ENCODE assay signal across 11 cellular contexts in the genomic region with DNA sequence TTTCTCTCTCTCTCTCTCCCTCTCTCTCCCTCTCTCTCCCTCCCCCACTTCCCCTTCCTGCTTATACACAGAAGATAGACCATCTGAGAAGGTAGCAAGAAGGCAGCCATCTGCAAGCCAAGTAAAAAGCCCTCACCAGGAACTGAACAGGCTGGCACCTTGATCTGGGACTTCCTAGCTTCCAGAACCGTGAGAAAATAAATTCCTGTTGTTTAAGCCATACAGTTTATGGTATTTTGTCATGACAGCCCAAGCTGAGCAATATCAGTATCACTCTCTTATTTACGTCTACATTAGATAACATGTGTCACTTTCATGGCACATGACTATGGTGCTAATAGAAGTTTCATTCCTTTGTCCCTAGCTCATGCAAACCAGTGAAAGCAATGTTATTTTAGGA.
DNase-seq lines count a peak whose midpoint lies in the region; ATAC-seq and TF ChIP-seq lines count a peak whose summit lies in the region.
"Had no signal": no experiment of that assay in that cellular context is flagged by ENCODE, and none has a peak within 500 bp of the region (broad histone marks: within the 10 kb centered on the region; RNA-seq: fewer than 3 reads in every experiment).

No MANE protein-coding gene starts in this region.

- peaks cover 96% of the 10 kb centered on the region for H3K36me3 Mint-ChIP-seq in CD4-positive, alpha-beta T cell (ENCODE audit: low read depth)
- H3K36me3 Mint-ChIP-seq in HFFc6 (ENCODE audit: low read depth): peaks cover 47% of the 10 kb centered on the region

- no peaks in the 10 kb centered on the region for H3K9me3 ChIP-seq in CD4-positive, alpha-beta T cell (ENCODE audit: control insufficient read depth, low read length)
- H3K9me3 ChIP-seq: SJCRH30 had no signal

- H3K27ac Mint-ChIP-seq in CD4-positive, alpha-beta T cell: peak overlapping the region; percentile 74
- H3K27ac Mint-ChIP-seq in HFFc6: peak overlapping the region; percentile 96

- H3K27ac ChIP-seq in CD4-positive, alpha-beta T cell (ENCODE audit: low read depth, low read length): no peak overlapping the region
- H3K27ac ChIP-seq: SJCRH30 had no signal

- peak overlapping the region; percentile 55 for H3K4me3 Mint-ChIP-seq in CD4-positive, alpha-beta T cell
- H3K4me3 Mint-ChIP-seq in HFFc6: peak overlapping the region; percentile 71

- POLR2A ChIA-PET in CD4-positive, alpha-beta T cell (lab: Charles Lee): interaction anchor here (1.3 kb wide), 1 partner anchor 19 kb away, joined by 3 read pairs; no protein-coding TSS in a partner anchor
- POLR2A ChIA-PET in HEK293T (lab: Yijun Ruan, JAX): no interaction called here

- no peaks in the 10 kb centered on the region for H3K27me3 Mint-ChIP-seq in CD4-positive, alpha-beta T cell
- peaks cover 2% of the 10 kb centered on the region; the same call in 1 of the 2 replicates for H3K27me3 Mint-ChIP-seq in HFFc6 (ENCODE audit: insufficient read depth)

- peaks cover 81% of the 10 kb centered on the region for H3K4me1 Mint-ChIP-seq in CD4-positive, alpha-beta T cell (ENCODE audit: low read depth)
- peaks cover 71% of the 10 kb centered on the region for H3K4me1 Mint-ChIP-seq in HFFc6 (ENCODE audit: low read depth)

- CTCF ChIA-PET in CD4-positive, alpha-beta T cell (lab: Charles Lee): interaction anchor here (1.2 kb wide), 1 partner anchor 88 kb away, joined by 4 read pairs; no protein-coding TSS in a partner anchor
- CTCF ChIA-PET in HEK293T (lab: Yijun Ruan, JAX): interaction anchor here (1.2 kb wide), 1 partner anchor 919 kb away, joined by 4 read pairs; no protein-coding TSS in a partner anchor

- DNase-seq in CD4-positive, alpha-beta T cell: no peak
- DNase-seq in HFFc6 (peak; percentile 72), astrocyte of the hippocampus (ENCODE audit: low read depth, low spot score) (peak; percentile 10), kidney tubule cell (ENCODE audit: low spot score) (peak; percentile 21), hypothalamus (lab: John Stamatoyannopoulos, UW) (no peak), GM20000 (ENCODE audit: low spot score) (no peak), HEK293T (ENCODE audit: extremely low spot score) (no peak), AG20443 (ENCODE audit: low spot score) (no peak)
- DNase-seq: DMS79, NCI-H2107, SJCRH30 had no signal

- intact Hi-C loops in CD4-positive, alpha-beta T cell (cut with DNase I, micrococcal nuclease): no loop called here

- no peaks in the 10 kb centered on the region for H3K9me3 Mint-ChIP-seq in CD4-positive, alpha-beta T cell
- H3K9me3 Mint-ChIP-seq in HFFc6: no peaks in the 10 kb centered on the region

- no peaks in the 10 kb centered on the region for H3K27me3 ChIP-seq in CD4-positive, alpha-beta T cell (ENCODE audit: control insufficient read depth, insufficient read depth, low read length)
- H3K27me3 ChIP-seq: SJCRH30 had no signal

- no peak for ATAC-seq in CD4-positive, alpha-beta T cell (ENCODE audit: poor library complexity)

- TF ChIP-seq CTCF in CD4-positive, alpha-beta T cell (IDR thresholded peaks at IDR 0.05): no peak
- TF ChIP-seq CTCF in HFFc6 (IDR thresholded peaks at IDR 0.05) (no peak), GM20000 (IDR thresholded peaks at IDR 0.05; ENCODE audit: extremely low read depth, missing control alignments) (no peak)

TF ChIP-seq in HEK293T, 16 proteins besides CTCF, POLR2A, EP300 and RAD21:
- no peak for TF ChIP-seq CTBP1 (IDR thresholded peaks at IDR 0.05; ENCODE audit: borderline replicate concordance)
- TF ChIP-seq BHLHE40 (IDR thresholded peaks at IDR 0.05; ENCODE audit: borderline replicate concordance): no peak
- TF ChIP-seq ZNF384 (IDR thresholded peaks at IDR 0.05): no peak
- no peak for TF ChIP-seq NFRKB (IDR thresholded peaks at IDR 0.05)
- TF ChIP-seq FOXA1 (IDR thresholded peaks at IDR 0.05): no peak
- TF ChIP-seq FOXM1 (IDR thresholded peaks at IDR 0.05; ENCODE audit: borderline replicate concordance): no peak

Comparison
In these comparisons a context has a peak if more than half of its experiments do, and no peak if none do; other contexts are left out.
1. DNase-seq: peak in HFFc6 (single experiment), astrocyte of the hippocampus (single experiment) and kidney tubule cell (single experiment); none in CD4-positive, alpha-beta T cell (0 of 10), hypothalamus (0 of 51), GM20000 (single experiment), HEK293T (single experiment) and AG20443 (single experiment).